In genomic region chr12:47704719-47705118, GRCh38 we compare ENCODE assay signal across 9 cellular contexts. TPM values are rescaled to one million over a fixed set of nuclear protein-coding genes. Genes with fewer than 3 reads are reported as not detected.
A peak's percentile ranks its signal among the peaks of the same experiment; 100 is the strongest.
DNase-seq lines count a peak whose midpoint lies in the region; ATAC-seq and TF ChIP-seq lines count a peak whose summit lies in the region.
"Had no signal": no experiment of that assay in that cellular context is flagged by ENCODE, and none has a peak within 500 bp of the region (broad histone marks: within the 10 kb centered on the region; RNA-seq: fewer than 3 reads in every experiment).

No MANE protein-coding gene starts in this region.

- peak overlapping the region; percentile 84; the same call in 1 of the 2 replicates for H3K4me3 ChIP-seq in H7 (ENCODE audit: insufficient read depth, low read depth, low read length)
- peak overlapping the region; percentile 76 for H3K4me3 ChIP-seq in SK-N-MC
- H3K4me3 ChIP-seq in fibroblast of lung (replicated peaks in 1 of 4; ENCODE audit: control extremely low read depth in 1 of 4, insufficient read depth in 1 of 4, low read depth in 3 of 4, low read length in 4 of 4) = peak overlapping the region; percentile 66 to 98 (median 71)
- H3K4me3 ChIP-seq in gastrocnemius medialis = peak overlapping the region in 3 of 4 donors; percentile 72 to 84 (median 83)

- no peaks in the 10 kb centered on the region for H4K20me1 ChIP-seq in fibroblast of lung (ENCODE audit: control insufficient read depth, extremely low read depth, insufficient read depth, low read length)

- in situ Hi-C loops in gastrocnemius medialis (cut with MboI; ENCODE audit: low sequenced_read_pairs in 4 of 4) = no loop called here

- H3K27me3 ChIP-seq in H7 (ENCODE audit: control insufficient read depth, insufficient read depth, low read length) (no peaks in the 10 kb centered on the region), fibroblast of lung (ENCODE audit: control insufficient read depth, insufficient read depth, low read length) (no peaks in the 10 kb centered on the region), gastrocnemius medialis (no peaks in the 10 kb centered on the region)

- intact Hi-C loops in gastrocnemius medialis (cut with DNase I; ENCODE audit: low total_unique reads) = loop anchor here (5.0 to 10.0 kb wide), 2 partner anchors 403 to 670 kb away; partner anchors contain the start of gene SENP1

- no peak overlapping the region for H2AFZ ChIP-seq in fibroblast of lung (ENCODE audit: low read length)

- H3K4me1 ChIP-seq in fibroblast of lung (ENCODE audit: control insufficient read depth, extremely low read depth, insufficient read depth, low read length) (no peaks in the 10 kb centered on the region), gastrocnemius medialis (peaks cover 9 to 18% of the 10 kb centered on the region in 2 donors)

- no peak for TF ChIP-seq CTCF in fibroblast of lung (conservative IDR thresholded peaks at IDR 0.05 in 1 of 2, IDR thresholded peaks at IDR 0.05 in 1 of 2; ENCODE audit: low read depth in 1 of 2, low read length in 2 of 2)
- no peak for TF ChIP-seq CTCF in gastrocnemius medialis (IDR thresholded peaks at IDR 0.05 in 4 of 5, conservative IDR thresholded peaks at IDR 0.05 in 1 of 5)

- H3K9me3 ChIP-seq in SK-N-MC (ENCODE audit: low read depth, low read length) (no peaks in the 10 kb centered on the region), fibroblast of lung (ENCODE audit: control insufficient read depth, insufficient read depth, low read depth, low read length) (no peaks in the 10 kb centered on the region), gastrocnemius medialis (no peaks in the 10 kb centered on the region)

- no peak overlapping the region for H3K27ac ChIP-seq in SK-N-MC
- H3K27ac ChIP-seq in fibroblast of lung (ENCODE audit: insufficient read depth, low read length) = no peak overlapping the region
- peak overlapping the region in 1 of 4 donors; percentile 90 for H3K27ac ChIP-seq in gastrocnemius medialis

- H3K79me2 ChIP-seq in fibroblast of lung (ENCODE audit: control insufficient read depth, insufficient read depth, low read length) = peaks cover 11% of the 10 kb centered on the region

- H3K36me3 ChIP-seq in H7 (replicated peaks; ENCODE audit: control insufficient read depth, insufficient read depth, low read length) (peaks cover 3% of the 10 kb centered on the region; the same call in 1 of the 2 replicates), SK-N-MC (ENCODE audit: insufficient read depth, low read length) (peaks cover 24% of the 10 kb centered on the region), fibroblast of lung (ENCODE audit: control insufficient read depth, insufficient read depth, low read length) (no peaks in the 10 kb centered on the region), gastrocnemius medialis (peaks cover 0 to 14% of the 10 kb centered on the region in 2 donors)

- ATAC-seq in gastrocnemius medialis (no peak), GM18907 (IDR thresholded peaks at IDR 0.05; ENCODE audit: unreplicated experiment) (no peak)

- H3K9ac ChIP-seq in SK-N-MC (ENCODE audit: insufficient read length) (peak overlapping the region; percentile 80), fibroblast of lung (ENCODE audit: insufficient read depth, low read length) (no peak overlapping the region)

- DNase-seq in H7 = no peak
- DNase-seq in SK-N-MC (ENCODE audit: low read depth, low spot score) = no peak
- DNase-seq in fibroblast of lung (ENCODE audit: low read depth in 2 of 2) = no peak
- no peak for DNase-seq in gastrocnemius medialis
- DNase-seq in NCI-H187 treated with DMSO at 0.1 percent for 48 hours (lab: John Stamatoyannopoulos, UW) = no peak
- no peak for DNase-seq in NCI-H2196 treated with DMSO at 0.1 percent for 48 hours (lab: John Stamatoyannopoulos, UW; ENCODE audit: unreplicated experiment)
- DNase-seq: kidney glomerular epithelial cell, NCI-H1092 treated with DMSO at 0.1 percent for 48 hours had no signal

- TF ChIP-seq POLR2A in gastrocnemius medialis (IDR thresholded peaks at IDR 0.05) = no peak

- peak overlapping the region; percentile 91 for H3K4me2 ChIP-seq in fibroblast of lung (ENCODE audit: extremely low read depth, insufficient read depth, low read length)

RNA-seq across cellular contexts. Expression of gene RPAP3, which starts 1.1 kb away (rescaled TPM):
- 19.5 and 28.9 TPM in 2 replicates for total RNA-seq in H7 (2014; rRNA removed; shearing (Covaris generic))
- total RNA-seq in fibroblast of lung (11.3 and 12.1 TPM in 2 replicates), gastrocnemius medialis (10 to 100 TPM; 15.1 to 24.8 (median 20.5) TPM)
- 21.0 and 23.8 TPM in 2 replicates for polyA plus RNA-seq in fibroblast of lung
- 17.3 and 19.8 TPM in 2 replicates for polyA plus RNA-seq in fibroblast of lung (2012)
- polyA minus RNA-seq in fibroblast of lung (ENCODE audit: low replicate concordance) = 0.11 and 0.12 TPM in 2 replicates

RNA-seq across cellular contexts. Expression of gene ENDOU, which starts 20.6 kb away (rescaled TPM):
- total RNA-seq in H7 (2014; rRNA removed; shearing (Covaris generic)) = not detected in 2 replicates
- 0.17 TPM in 1 of 2 replicates, not detected in the other for total RNA-seq in fibroblast of lung
- 0.07 and 0.09 TPM in 2 replicates for polyA plus RNA-seq in fibroblast of lung
- polyA plus RNA-seq in fibroblast of lung (2012) = not detected in 2 replicates
- not detected in 2 replicates for polyA minus RNA-seq in fibroblast of lung (ENCODE audit: low replicate concordance)
- under 1 TPM in 1 of 4 donors, not detected in 3; 0.16 TPM for total RNA-seq in gastrocnemius medialis

RNA-seq across cellular contexts. Expression of gene RAPGEF3, which starts 54.0 kb away (rescaled TPM):
- total RNA-seq in H7 (2014; rRNA removed; shearing (Covaris generic)) = 10.5 and 11.8 TPM in 2 replicates
- 1.0 and 2.8 TPM in 2 replicates for total RNA-seq in fibroblast of lung
- polyA plus RNA-seq in fibroblast of lung = 0.83 and 0.95 TPM in 2 replicates
- polyA plus RNA-seq in fibroblast of lung (2012) = 0.93 and 1.2 TPM in 2 replicates
- 2.3 and 4.2 TPM in 2 replicates for polyA minus RNA-seq in fibroblast of lung (ENCODE audit: low replicate concordance)
- total RNA-seq in gastrocnemius medialis = 10 to 100 TPM; 17.0 to 27.0 (median 22.3) TPM
